In the genomic region with DNA sequence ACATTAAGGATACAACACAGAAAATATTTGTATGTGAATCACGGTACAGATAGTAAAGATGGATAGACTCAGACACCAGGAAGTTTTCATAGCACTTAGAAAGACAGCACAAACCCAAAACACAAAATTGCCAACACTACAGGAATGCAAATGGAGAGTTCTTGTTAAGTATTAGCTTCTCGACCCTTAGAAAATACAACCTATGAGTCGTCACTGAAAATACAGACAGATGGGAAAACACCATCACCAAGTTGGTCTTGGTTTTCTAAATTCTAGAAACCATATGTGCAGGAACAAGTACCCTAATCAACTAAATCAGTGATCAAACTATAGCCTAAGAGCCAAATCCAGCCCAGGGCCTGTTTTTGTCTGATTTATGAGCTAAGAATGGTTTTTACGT, we compare ENCODE assay signal across 23 cellular contexts.
"Had no signal": no experiment of that assay in that cellular context is flagged by ENCODE, and none has a peak within 500 bp of the region (broad histone marks: within the 10 kb centered on the region; RNA-seq: fewer than 3 reads in every experiment).

No MANE protein-coding gene starts in this region.

- DNase-seq: activated CD4-positive, alpha-beta T cell treated with anti-CD3 and anti-CD28 coated beads for 48 hours; activated CD8-positive, alpha-beta memory T cell treated with anti-CD3 and anti-CD28 coated beads, Interleukin-2, amount 50 U/mL, for 4 hours; activated CD8-positive, alpha-beta T cell treated with anti-CD3 and anti-CD28 coated beads, Interleukin-2, amount 10 ng/mL, durations not matched to agents 7 days and 5 days; activated naive CD8-positive, alpha-beta T cell treated with anti-CD3 and anti-CD28 coated beads, Interleukin-2, amount 10 ng/mL, durations not matched to agents 7 days and 5 days; activated T-cell treated with anti-CD3 and anti-CD28 coated beads, Interleukin-2, amount 50 U/mL, for 72 hours; aorta; cerebellar nuclear complex; effector memory CD4-positive, alpha-beta T cell; gastrocnemius medialis; heart right ventricle; left lung; mesendoderm; nucleus accumbens; stimulated activated CD4-positive, alpha-beta T cell treated with anti-CD3 and anti-CD28 coated beads, Interleukin-15, amount 100 ng/mL, for 24 hours; stimulated activated CD4-positive, alpha-beta T cell treated with anti-CD3 and anti-CD28 coated beads, Interleukin-4, amount 100 ng/mL, for 1 hour; stomach; T-helper 2 cell; testis; upper lobe of left lung had no signal

- ATAC-seq: activated CD8-positive, alpha-beta T cell treated with anti-CD3 and anti-CD28 coated beads, Interleukin-2, amount 10 ng/mL, durations not matched to agents 7 days and 5 days; activated T-cell treated with anti-CD3 and anti-CD28 coated beads, Interleukin-2, amount 50 U/mL, for 72 hours; gastrocnemius medialis; heart right ventricle; left lung; WTC11 had no signal

- H3K36me3 ChIP-seq: breast epithelium, gastrocnemius medialis, left lung, right atrium auricular region had no signal

- H3K27me3 ChIP-seq: breast epithelium, gastrocnemius medialis, heart right ventricle, left lung, right atrium auricular region, stomach, testis, upper lobe of left lung had no signal

- H3K4me3 ChIP-seq: breast epithelium, gastrocnemius medialis, heart right ventricle, left lung, right atrium auricular region, skin epidermis, stomach, testis, upper lobe of left lung had no signal
